19 cellular contexts compared by ENCODE assay signal in genomic region chr16:90028985-90029384, GRCh38. TPM values are rescaled to one million over a fixed set of nuclear protein-coding genes. Genes with fewer than 3 reads are reported as not detected.
DNase-seq lines count a peak whose midpoint lies in the region; ATAC-seq and TF ChIP-seq lines count a peak whose summit lies in the region.
"Had no signal": no experiment of that assay in that cellular context is flagged by ENCODE, and none has a peak within 500 bp of the region (broad histone marks: within the 10 kb centered on the region; RNA-seq: fewer than 3 reads in every experiment).

No MANE protein-coding gene starts in this region.

- no peak overlapping the region for H3K4me3 Mint-ChIP-seq in nephron progenitor cell
- H3K4me3 Mint-ChIP-seq: CD4-positive, alpha-beta memory T cell had no signal

- H3K4me1 ChIP-seq in Panc1 (ENCODE audit: control insufficient read depth, insufficient read depth, low read length) = no peaks in the 10 kb centered on the region
- H3K4me1 ChIP-seq in upper lobe of right lung = no peaks in the 10 kb centered on the region
- H3K4me1 ChIP-seq: A549 had no signal

- DNase-seq in left ventricle myocardium superior = no peak
- no peak for DNase-seq in left cardiac atrium
- no peak for DNase-seq in Panc1 (ENCODE audit: low read depth, low spot score)
- no peak for DNase-seq in nephron progenitor cell
- no peak for DNase-seq in upper lobe of right lung
- no peak for DNase-seq in activated CD4-positive, CD25-positive, alpha-beta regulatory T cell (lab: John Stamatoyannopoulos, UW)
- no peak for DNase-seq in NCI-H446 treated with DMSO at 0.1 percent for 48 hours (lab: John Stamatoyannopoulos, UW)
- DNase-seq: AML-193; CD4-positive, alpha-beta memory T cell; DMS153; DMS79 treated with DMSO at 0.1 percent for 48 hours; GF-D8; HCEC 1CT had no signal

- H3K9me3 Mint-ChIP-seq in nephron progenitor cell = no peaks in the 10 kb centered on the region
- H3K9me3 Mint-ChIP-seq: CD4-positive, alpha-beta memory T cell had no signal

- ATAC-seq in left ventricle myocardium superior (peak; percentile 17), left cardiac atrium (no peak), Panc1 (peak; percentile 52), upper lobe of right lung (peak; percentile 15)
- ATAC-seq: A549 had no signal

- H3K4me3 ChIP-seq in Panc1 (ENCODE audit: low read depth in 2 of 2, low read length in 2 of 2) (no peak overlapping the region), upper lobe of right lung (no peak overlapping the region)
- H3K4me3 ChIP-seq: A549 had no signal

- no TSS peak for BruUV-seq in Panc1 (replicated peaks; lab: Mats Ljungman, UMichigan)

- H3K27me3 Mint-ChIP-seq in nephron progenitor cell (ENCODE audit: low read depth, poor library complexity) = peaks cover 9% of the 10 kb centered on the region
- H3K27me3 Mint-ChIP-seq: CD4-positive, alpha-beta memory T cell had no signal

- TF ChIP-seq CTCF in Panc1 (IDR thresholded peaks at IDR 0.05) (no peak), nephron progenitor cell (IDR thresholded peaks at IDR 0.05) (no peak), upper lobe of right lung (IDR thresholded peaks at IDR 0.05) (no peak)

- peaks cover 6% of the 10 kb centered on the region for H3K36me3 Mint-ChIP-seq in nephron progenitor cell (ENCODE audit: low read depth)

- H3K27ac Mint-ChIP-seq in nephron progenitor cell = peak overlapping the region; percentile 57

- H3K9me3 ChIP-seq in Panc1 (ENCODE audit: control insufficient read depth, insufficient read depth, low read depth, low read length) (no peaks in the 10 kb centered on the region), upper lobe of right lung (no peaks in the 10 kb centered on the region)
- H3K9me3 ChIP-seq: A549 had no signal

- CTCF ChIA-PET in Panc1 (lab: Charles Lee) = no interaction called here

- H3K36me3 ChIP-seq in Panc1 (ENCODE audit: control insufficient read depth, insufficient read depth, low read length) = no peaks in the 10 kb centered on the region; the same call in 1 of the 2 replicates
- no peaks in the 10 kb centered on the region for H3K36me3 ChIP-seq in upper lobe of right lung

- intact Hi-C loops in left ventricle myocardium superior (cut with micrococcal nuclease) (no loop called here), left cardiac atrium (cut with DNase I) (no loop called here), Panc1 (cut with micrococcal nuclease; ENCODE audit: unreplicated experiment) (no loop called here), upper lobe of right lung (cut with DNase I) (no loop called here)

- in situ Hi-C loops in Panc1 (cut with HindIII; ENCODE audit: low pct_unique_long_range_greater_than_20kb, low sequenced_read_pairs) = no loop called here

- no peak overlapping the region for H3K27ac ChIP-seq in Panc1 (ENCODE audit: low read length)
- H3K27ac ChIP-seq in upper lobe of right lung = no peak overlapping the region
- H3K27ac ChIP-seq: 22Rv1, A549, C4-2B had no signal

- H3K27me3 ChIP-seq in Panc1 (ENCODE audit: control insufficient read depth, insufficient read depth, low read length) = no peaks in the 10 kb centered on the region
- no peaks in the 10 kb centered on the region for H3K27me3 ChIP-seq in upper lobe of right lung

- POLR2A ChIA-PET in Panc1 (lab: Charles Lee) = no interaction called here

- H3K4me1 Mint-ChIP-seq in nephron progenitor cell = peaks cover 8% of the 10 kb centered on the region

RNA-seq across cellular contexts. Expression of gene DBNDD1, which starts 9.7 kb away (rescaled TPM):
- total RNA-seq in left ventricle myocardium superior = 6.3 TPM
- 1 to 10 TPM; 2.2 to 2.6 TPM for total RNA-seq in left cardiac atrium
- 32.3 TPM for total RNA-seq in Panc1 (2021; ENCODE audit: unreplicated experiment)
- 48.9 TPM for polyA plus RNA-seq in Panc1 (2012; ENCODE audit: insufficient read length)
- 7.0 TPM for total RNA-seq in upper lobe of right lung

RNA-seq across cellular contexts. Expression of gene PRDM7, which starts 48.1 kb away (rescaled TPM):
- total RNA-seq in left ventricle myocardium superior (not detected), left cardiac atrium (not detected), Panc1 (2021; ENCODE audit: unreplicated experiment) (not detected), upper lobe of right lung (not detected)
- polyA plus RNA-seq in Panc1 (2012; ENCODE audit: insufficient read length) = not detected
- total RNA-seq: CD4-positive, alpha-beta memory T cell; H4; HT-29 had no signal
- polyA plus RNA-seq: A549; BJ; CD4-positive, alpha-beta memory T cell had no signal

Comparison
In these comparisons a context has a peak if more than half of its experiments do, and no peak if none do; other contexts are left out.
1. ATAC-seq: peak in left ventricle myocardium superior (single experiment), Panc1 (single experiment) and upper lobe of right lung (single experiment); none in left cardiac atrium (0 of 2).